ENCODE assay signal across 22 cellular contexts in the genomic region with DNA sequence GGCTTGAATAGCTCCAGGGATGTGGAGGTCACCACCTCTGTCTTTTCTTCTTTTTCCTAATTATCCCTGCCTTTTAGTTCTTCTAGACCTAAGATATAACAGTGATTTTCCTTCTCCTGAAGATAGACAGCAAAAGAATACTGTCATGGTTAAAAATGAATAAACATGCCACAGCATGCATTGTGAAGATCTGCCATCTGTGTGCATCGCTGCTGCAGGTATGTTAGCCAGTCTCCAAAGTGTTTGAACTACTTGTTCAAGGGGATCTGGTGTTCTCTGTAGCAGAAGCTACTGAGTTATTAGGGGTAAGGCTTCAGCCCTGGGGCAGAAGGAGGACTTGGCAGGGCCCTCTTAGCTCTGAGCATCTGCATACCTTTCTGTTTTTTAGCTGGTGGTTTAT. TPM values are rescaled to one million over a fixed set of nuclear protein-coding genes. Genes with fewer than 3 reads are reported as not detected.
DNase-seq lines count a peak whose midpoint lies in the region; ATAC-seq, FAIRE-seq and TF ChIP-seq lines count a peak whose summit lies in the region.
"Had no signal": no experiment of that assay in that cellular context is flagged by ENCODE, and none has a peak within 500 bp of the region (broad histone marks: within the 10 kb centered on the region; RNA-seq: fewer than 3 reads in every experiment).

No MANE protein-coding gene starts in this region.

- H3K4me3 ChIP-seq in A549 (no peak overlapping the region), keratinocyte (ENCODE audit: control insufficient read depth in 2 of 3, extremely low read depth in 1 of 3, insufficient read depth in 2 of 3, low read depth in 1 of 3, low read length in 3 of 3) (no peak overlapping the region)
- H3K4me3 ChIP-seq in CD8-positive, alpha-beta memory T cell (ENCODE audit: low read length), result no peak overlapping the region
- H3K4me3 ChIP-seq: adrenal gland, gastrocnemius medialis, neural progenitor cell, thoracic aorta had no signal

- H3K4me1 ChIP-seq in A549 (peaks cover 67% of the 10 kb centered on the region), keratinocyte (ENCODE audit: control insufficient read depth, extremely low read depth, insufficient read depth, low read length) (peaks cover 25% of the 10 kb centered on the region)
- peaks cover 10% of the 10 kb centered on the region for H3K4me1 ChIP-seq in CD8-positive, alpha-beta memory T cell (ENCODE audit: insufficient read depth, low read length)
- H3K4me1 ChIP-seq: gastrocnemius medialis, neural progenitor cell had no signal

- dilution Hi-C loops in keratinocyte (cut with MboI; ENCODE audit: extremely low pct_ligation_motif_present, low sequenced_read_pairs), result no loop called here

- H4K20me1 ChIP-seq in keratinocyte (ENCODE audit: control insufficient read depth, extremely low read depth, insufficient read depth, low read length), result no peaks in the 10 kb centered on the region

- peak overlapping the region; percentile 20; the same call in 2 of the 3 replicates for H3K4me2 ChIP-seq in A549
- H3K4me2 ChIP-seq in keratinocyte (ENCODE audit: control insufficient read depth, extremely low read depth, insufficient read depth, low read depth, low read length), result peak overlapping the region; percentile 64
- H3K4me2 ChIP-seq: neural progenitor cell had no signal

- no peak for TF ChIP-seq EP300 in A549 (IDR thresholded peaks at IDR 0.05)

- POLR2A ChIA-PET in A549 (lab: Yijun Ruan, JAX), result no interaction called here
- POLR2A ChIA-PET in CD8-positive, alpha-beta memory T cell (lab: Charles Lee), result interaction anchor here (1.0 kb wide), 1 partner anchor 25 kb away, joined by 3 read pairs; the partner anchor contains the start of gene GALNT10

- DNase-seq in A549 (ENCODE audit: low read depth in 1 of 2, low spot score in 1 of 2) (no peak), keratinocyte (ENCODE audit: low read depth, low spot score) (no peak), nucleus accumbens (lab: John Stamatoyannopoulos, UW) (no peak)
- no peak for DNase-seq in CD8-positive, alpha-beta memory T cell
- no peak for DNase-seq in activated naive CD8-positive, alpha-beta T cell treated with anti-CD3 and anti-CD28 coated beads for 36 hours
- DNase-seq: activated T-cell treated with anti-CD3 and anti-CD28 coated beads, Interleukin-2, amount 50 U/mL, for 4 hours; adrenal gland; AML-193; COR-L47; gastrocnemius medialis; GOT3; KBM-7; left colon; MV-4-11; NCI-H187; NCI-H226; stimulated activated CD8-positive, alpha-beta memory T cell treated with anti-CD3 and anti-CD28 coated beads, Interleukin-4, amount 100 ng/mL, for 48 hours had no signal

- H3K36me3 Mint-ChIP-seq in CD8-positive, alpha-beta memory T cell, result peaks cover 5 to 29% (median 14%) of the 10 kb centered on the region in 3 donors
- H3K36me3 Mint-ChIP-seq in activated naive CD8-positive, alpha-beta T cell treated with anti-CD3 and anti-CD28 coated beads for 36 hours, result peaks cover 18% of the 10 kb centered on the region
- peaks cover 20% of the 10 kb centered on the region for H3K36me3 Mint-ChIP-seq in stimulated activated memory B cell treated with anti-CD40 and anti-IgM and Interleukin-4, amounts not matched to agents 10 μg/mL and 1 μg/mL and 100 μg/mL, for 72 hours

- no peak for FAIRE-seq in A549 (lab: Jason Lieb, UNC)
- peak; percentile 92 for FAIRE-seq in keratinocyte (lab: Jason Lieb, UNC)
- FAIRE-seq: TTC549 had no signal

- no peak overlapping the region for H3K9ac ChIP-seq in keratinocyte (ENCODE audit: control insufficient read depth, extremely low read depth, insufficient read depth, low read length)
- H3K9ac ChIP-seq: neural progenitor cell had no signal

- no peaks in the 10 kb centered on the region for H3K9me3 Mint-ChIP-seq in CD8-positive, alpha-beta memory T cell
- H3K9me3 Mint-ChIP-seq in activated naive CD8-positive, alpha-beta T cell treated with anti-CD3 and anti-CD28 coated beads for 36 hours, result no peaks in the 10 kb centered on the region
- no peaks in the 10 kb centered on the region for H3K9me3 Mint-ChIP-seq in stimulated activated memory B cell treated with anti-CD40 and anti-IgM and Interleukin-4, amounts not matched to agents 10 μg/mL and 1 μg/mL and 100 μg/mL, for 72 hours
- H3K9me3 Mint-ChIP-seq: activated T-cell treated with anti-CD3 and anti-CD28 coated beads, Interleukin-2, amount 50 U/mL, for 4 hours; neural progenitor cell had no signal

- no peak for TF ChIP-seq RAD21 in A549 (conservative IDR thresholded peaks at IDR 0.05 in 1 of 2, IDR thresholded peaks at IDR 0.05 in 1 of 2)

- H2AFZ ChIP-seq in keratinocyte (ENCODE audit: control insufficient read depth, low read length), result no peak overlapping the region
- H2AFZ ChIP-seq: neural progenitor cell had no signal

- H3K4me1 Mint-ChIP-seq in CD8-positive, alpha-beta memory T cell, result peaks cover 39 to 62% (median 51%) of the 10 kb centered on the region in 3 donors
- peaks cover 42% of the 10 kb centered on the region for H3K4me1 Mint-ChIP-seq in activated naive CD8-positive, alpha-beta T cell treated with anti-CD3 and anti-CD28 coated beads for 36 hours
- peaks cover 60% of the 10 kb centered on the region for H3K4me1 Mint-ChIP-seq in stimulated activated memory B cell treated with anti-CD40 and anti-IgM and Interleukin-4, amounts not matched to agents 10 μg/mL and 1 μg/mL and 100 μg/mL, for 72 hours

- peak overlapping the region in 5 of 8 donors; percentile 9 to 71 (median 42) for H3K27ac Mint-ChIP-seq in CD8-positive, alpha-beta memory T cell
- peak overlapping the region; percentile 71 for H3K27ac Mint-ChIP-seq in activated naive CD8-positive, alpha-beta T cell treated with anti-CD3 and anti-CD28 coated beads for 36 hours
- no peak overlapping the region for H3K27ac Mint-ChIP-seq in stimulated activated memory B cell treated with anti-CD40 and anti-IgM and Interleukin-4, amounts not matched to agents 10 μg/mL and 1 μg/mL and 100 μg/mL, for 72 hours
- H3K27ac Mint-ChIP-seq: neural progenitor cell had no signal

- H3K36me3 ChIP-seq in CD8-positive, alpha-beta memory T cell (ENCODE audit: insufficient read depth, low read length), result no peaks in the 10 kb centered on the region
- H3K36me3 ChIP-seq in keratinocyte (ENCODE audit: control insufficient read depth in 2 of 2, extremely low read depth in 1 of 2, insufficient read depth in 2 of 2, low read length in 2 of 2), result no peaks in the 10 kb centered on the region
- H3K36me3 ChIP-seq: adrenal gland, gastrocnemius medialis, neural progenitor cell, thoracic aorta had no signal

- H3K27ac ChIP-seq in A549, result peak overlapping the region; percentile 58 to 78; a peak in 4 of 6 replicates
- no peak overlapping the region for H3K27ac ChIP-seq in CD8-positive, alpha-beta memory T cell (ENCODE audit: low read depth, low read length)
- H3K27ac ChIP-seq in keratinocyte (ENCODE audit: control insufficient read depth, insufficient read depth, low read length), result no peak overlapping the region
- H3K27ac ChIP-seq: gastrocnemius medialis, neural progenitor cell, thoracic aorta had no signal

- H3K4me3 Mint-ChIP-seq in CD8-positive, alpha-beta memory T cell, result peak overlapping the region in 1 of 7 donors; percentile 4
- no peak overlapping the region for H3K4me3 Mint-ChIP-seq in activated naive CD8-positive, alpha-beta T cell treated with anti-CD3 and anti-CD28 coated beads for 36 hours
- no peak overlapping the region for H3K4me3 Mint-ChIP-seq in stimulated activated memory B cell treated with anti-CD40 and anti-IgM and Interleukin-4, amounts not matched to agents 10 μg/mL and 1 μg/mL and 100 μg/mL, for 72 hours
- H3K4me3 Mint-ChIP-seq: activated T-cell treated with anti-CD3 and anti-CD28 coated beads, Interleukin-2, amount 50 U/mL, for 4 hours; neural progenitor cell had no signal

- H3K79me2 ChIP-seq in keratinocyte (ENCODE audit: control insufficient read depth, insufficient read depth, low read length), result no peaks in the 10 kb centered on the region

- H3K9me3 ChIP-seq in A549 (no peaks in the 10 kb centered on the region), keratinocyte (ENCODE audit: control insufficient read depth, low read depth, low read length) (no peaks in the 10 kb centered on the region)
- H3K9me3 ChIP-seq in CD8-positive, alpha-beta memory T cell (ENCODE audit: low read length), result no peaks in the 10 kb centered on the region
- H3K9me3 ChIP-seq: adrenal gland, gastrocnemius medialis, thoracic aorta had no signal

- no peaks in the 10 kb centered on the region for H3K27me3 ChIP-seq in CD8-positive, alpha-beta memory T cell (ENCODE audit: insufficient read depth, low read length, poor library complexity, severe bottlenecking)
- H3K27me3 ChIP-seq in keratinocyte (ENCODE audit: control insufficient read depth, extremely low read depth, insufficient read depth, low read length), result no peaks in the 10 kb centered on the region
- H3K27me3 ChIP-seq: adrenal gland, gastrocnemius medialis, neural progenitor cell had no signal

- H3K27me3 Mint-ChIP-seq in CD8-positive, alpha-beta memory T cell, result no peaks in the 10 kb centered on the region
- H3K27me3 Mint-ChIP-seq in activated naive CD8-positive, alpha-beta T cell treated with anti-CD3 and anti-CD28 coated beads for 36 hours, result no peaks in the 10 kb centered on the region
- no peaks in the 10 kb centered on the region for H3K27me3 Mint-ChIP-seq in stimulated activated memory B cell treated with anti-CD40 and anti-IgM and Interleukin-4, amounts not matched to agents 10 μg/mL and 1 μg/mL and 100 μg/mL, for 72 hours

- WGBS in A549 (ENCODE audit: missing lambda C conversion rate), result 96% methylated on average over 1 of the region's 1 CpG

- H3K9me1 ChIP-seq in keratinocyte (ENCODE audit: control insufficient read depth, extremely low read depth, insufficient read depth, low read length), result no peaks in the 10 kb centered on the region

- TF ChIP-seq POLR2A in A549 (IDR thresholded peaks at IDR 0.05; ENCODE audit: low read length), result no peak

- ATAC-seq in A549 (no peak), GM21526 (IDR thresholded peaks at IDR 0.05; ENCODE audit: low FRiP score, unreplicated experiment) (no peak)
- no peak for ATAC-seq in stimulated activated memory B cell treated with anti-CD40 and anti-IgM and Interleukin-4, amounts not matched to agents 10 μg/mL and 1 μg/mL and 100 μg/mL, for 72 hours
- ATAC-seq: gastrocnemius medialis, left colon had no signal

- CTCF ChIA-PET in A549 (lab: Yijun Ruan, JAX), result interaction anchor here (1.0 to 1.4 kb wide), 5 partner anchors 9 to 177 kb away, joined by 3 to 8 read pairs (median 4); no protein-coding TSS in a partner anchor
- CTCF ChIA-PET in CD8-positive, alpha-beta memory T cell (lab: Charles Lee), result interaction anchor here (0.9 to 1.2 kb wide), 4 partner anchors 19 to 206 kb away, joined by 3 to 4 read pairs (median 3); no protein-coding TSS in a partner anchor

- TF ChIP-seq CTCF in A549 (IDR thresholded peaks at IDR 0.05), result no peak
- no peak for TF ChIP-seq CTCF in keratinocyte (optimal IDR thresholded peaks at IDR 0.05 in 1 of 3, IDR thresholded peaks at IDR 0.05 in 1 of 3, conservative IDR thresholded peaks at IDR 0.05 in 1 of 3; ENCODE audit: extremely low read depth in 1 of 3, insufficient read depth in 2 of 3, low read length in 3 of 3)

RNA-seq across cellular contexts. Expression of gene GALNT10, which starts 25.0 kb away (rescaled TPM):
- 156 and 215 TPM in 2 replicates for polyA plus RNA-seq in A549 (2011; rRNA removed)
- polyA plus RNA-seq in A549 (2012; cell fraction: cytosol; rRNA removed), result 73.3 and 84.8 TPM in 2 replicates
- polyA plus RNA-seq in A549 (2012; cell fraction: nucleus; rRNA removed), result 83.6 and 89.7 TPM in 2 replicates
- polyA plus RNA-seq in A549 (2017; fragmentation: RNase III; extraction: RNeasy Plus Mini Kit Qiagen cat#74134 plus additional on column Dnase treatment), result 110 to 123 TPM (median 118 TPM) in 3 replicates
- 408 and 422 TPM in 2 replicates for polyA minus RNA-seq in A549 (2011; rRNA and poly(A)+ RNA removed)
- 10 to 100 TPM; 28.0 to 32.1 TPM for total RNA-seq in CD8-positive, alpha-beta memory T cell
- polyA plus RNA-seq in CD8-positive, alpha-beta memory T cell, result 27.6 TPM
- total RNA-seq in activated naive CD8-positive, alpha-beta T cell treated with anti-CD3 and anti-CD28 coated beads for 36 hours, result 10 to 100 TPM; 16.8 to 19.8 TPM
- 11.5 to 24.8 TPM (median 17.9 TPM) in 3 replicates for polyA plus RNA-seq in keratinocyte
- 4.3 TPM for polyA plus RNA-seq in keratinocyte (2011; ENCODE audit: low read depth)
- polyA plus RNA-seq in keratinocyte (2011; cell fraction: cytosol; rRNA removed), result 12.9 and 15.1 TPM in 2 replicates
- polyA plus RNA-seq in keratinocyte (2011; cell fraction: nucleus; rRNA removed), result 25.6 and 33.1 TPM in 2 replicates
- 6.6 and 14.2 TPM in 2 replicates for polyA plus RNA-seq in keratinocyte (2012; ENCODE audit: low replicate concordance)
- polyA minus RNA-seq in keratinocyte, result 30.5 to 43.3 TPM (median 33.9 TPM) in 3 replicates
- 11.5 TPM for polyA minus RNA-seq in keratinocyte (2011; cell fraction: cytosol; rRNA and poly(A)+ RNA removed)
- polyA minus RNA-seq in keratinocyte (2011; cell fraction: nucleus; rRNA and poly(A)+ RNA removed), result 22.4 and 66.8 TPM in 2 replicates

Comparison
In these comparisons a context has a peak if more than half of its experiments do, and no peak if none do; other contexts are left out.
1. H3K27ac ChIP-seq: peak in A549 (2 of 2); none in CD8-positive, alpha-beta memory T cell (single experiment) and keratinocyte (single experiment).